In the genomic region with DNA sequence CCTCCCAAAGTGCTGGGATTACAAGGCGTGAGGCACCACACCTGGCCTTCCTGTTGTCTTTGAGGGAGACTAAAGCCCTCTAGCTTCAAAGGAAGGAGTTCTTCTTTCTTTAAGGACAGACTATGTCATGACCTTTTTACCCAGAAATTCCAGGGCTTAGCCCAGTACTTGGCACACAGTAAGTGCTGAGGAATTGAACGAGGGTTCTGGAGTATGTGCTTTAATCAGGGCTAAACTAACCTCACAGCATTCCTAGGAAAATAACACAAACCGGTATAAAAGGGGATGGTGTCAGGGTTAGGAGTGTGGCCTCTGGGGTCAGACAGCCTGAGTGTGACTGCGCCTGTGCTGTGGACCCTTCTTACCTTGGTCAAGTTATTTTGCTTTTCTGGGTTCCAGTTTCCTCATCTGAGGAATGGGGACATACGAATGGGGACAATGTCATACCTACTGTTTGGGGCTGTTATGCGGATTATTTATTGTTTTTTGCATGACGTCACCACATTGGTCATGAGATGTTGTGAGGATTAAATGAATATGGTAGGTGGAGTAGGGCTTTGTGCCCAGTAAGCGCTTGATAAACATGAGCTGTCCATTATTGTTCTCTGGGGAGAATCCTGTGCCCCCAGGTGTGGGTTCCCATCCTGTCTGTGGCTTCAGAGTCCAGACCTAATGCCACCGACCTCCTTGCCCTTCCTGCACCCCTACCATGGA, we compare ENCODE assay signal across 21 cellular contexts. TPM values are rescaled to one million over a fixed set of nuclear protein-coding genes. Genes with fewer than 3 reads are reported as not detected.
DNase-seq lines count a peak whose midpoint lies in the region; ATAC-seq and TF ChIP-seq lines count a peak whose summit lies in the region.
"Had no signal": no experiment of that assay in that cellular context is flagged by ENCODE, and none has a peak within 500 bp of the region (broad histone marks: within the 10 kb centered on the region; RNA-seq: fewer than 3 reads in every experiment).

No MANE protein-coding gene starts in this region.

- WGBS in prostate gland = 93% methylated on average over 9 of the region's 9 CpGs

- H3K4me1 ChIP-seq in prostate gland (replicated peaks) = no peaks in the 10 kb centered on the region
- H3K4me1 ChIP-seq: Caco-2 had no signal

- no peak overlapping the region for H3K27ac ChIP-seq in prostate gland

- peak overlapping the region; percentile 72 for H3K27ac Mint-ChIP-seq in activated CD4-positive, alpha-beta T cell treated with anti-CD3 and anti-CD28 coated beads, Interleukin-2, amount 10 ng/mL, durations not matched to agents 24 days and 14 days
- peak overlapping the region; percentile 51 for H3K27ac Mint-ChIP-seq in stimulated activated effector memory CD8-positive, alpha-beta T cell treated with anti-CD3 and anti-CD28 coated beads, Interleukin-12 subunit alpha, Interleukin-12 subunit beta, amount 100 ng/mL, for 72 hours
- H3K27ac Mint-ChIP-seq: CD4-positive, alpha-beta T cell had no signal

- H3K9me3 Mint-ChIP-seq in activated CD4-positive, alpha-beta T cell treated with anti-CD3 and anti-CD28 coated beads, Interleukin-2, amount 10 ng/mL, durations not matched to agents 24 days and 14 days = no peaks in the 10 kb centered on the region
- H3K9me3 Mint-ChIP-seq in stimulated activated effector memory CD8-positive, alpha-beta T cell treated with anti-CD3 and anti-CD28 coated beads, Interleukin-12 subunit alpha, Interleukin-12 subunit beta, amount 100 ng/mL, for 72 hours = no peaks in the 10 kb centered on the region
- H3K9me3 Mint-ChIP-seq: CD4-positive, alpha-beta T cell had no signal

- no peak for TF ChIP-seq POLR2A in prostate gland (IDR thresholded peaks at IDR 0.05)

- no peaks in the 10 kb centered on the region for H3K36me3 ChIP-seq in prostate gland

- no peak for DNase-seq in activated CD4-positive, alpha-beta T cell treated with anti-CD3 and anti-CD28 coated beads, Interleukin-2, amount 10 ng/mL, durations not matched to agents 24 days and 14 days
- DNase-seq in activated CD4-positive, alpha-beta T cell treated with anti-CD3 and anti-CD28 coated beads, Interleukin-2, amount 50 U/mL, for 4 hours = no peak
- DNase-seq in NCI-H69 (lab: John Stamatoyannopoulos, UW) (peak; percentile 13), EL (no peak), prostate gland (ENCODE audit: low spot score) (no peak), inferior parietal cortex (ENCODE audit: extremely low spot score) (no peak)
- no peak for DNase-seq in stimulated activated effector memory CD8-positive, alpha-beta T cell treated with anti-CD3 and anti-CD28 coated beads, Interleukin-12 subunit alpha, Interleukin-12 subunit beta, amount 100 ng/mL, for 72 hours (ENCODE audit: low spot score in 2 of 2)
- DNase-seq: 8988T; Caco-2; CD4-positive, alpha-beta T cell; GF-D8; HCEC 1CT; KG1; MV-4-11; NCI-H187; NCI-H2107; NCI-H510A treated with DMSO at 0.1 percent for 48 hours; NCI-H82; OCI-M1; SHP77 treated with DMSO at 0.1 percent for 48 hours had no signal

- H3K4me3 ChIP-seq in prostate gland = no peak overlapping the region

- H3K4me3 Mint-ChIP-seq in activated CD4-positive, alpha-beta T cell treated with anti-CD3 and anti-CD28 coated beads, Interleukin-2, amount 10 ng/mL, durations not matched to agents 24 days and 14 days = no peak overlapping the region
- no peak overlapping the region for H3K4me3 Mint-ChIP-seq in stimulated activated effector memory CD8-positive, alpha-beta T cell treated with anti-CD3 and anti-CD28 coated beads, Interleukin-12 subunit alpha, Interleukin-12 subunit beta, amount 100 ng/mL, for 72 hours
- H3K4me3 Mint-ChIP-seq: CD4-positive, alpha-beta T cell had no signal

- H3K27me3 Mint-ChIP-seq in activated CD4-positive, alpha-beta T cell treated with anti-CD3 and anti-CD28 coated beads, Interleukin-2, amount 10 ng/mL, durations not matched to agents 24 days and 14 days = peaks cover 1% of the 10 kb centered on the region
- H3K27me3 Mint-ChIP-seq: CD4-positive, alpha-beta T cell had no signal

- no peak for TF ChIP-seq CTCF in prostate gland (IDR thresholded peaks at IDR 0.05)

- intact Hi-C loops in activated CD4-positive, alpha-beta T cell treated with anti-CD3 and anti-CD28 coated beads, Interleukin-2, amount 10 ng/mL, durations not matched to agents 24 days and 14 days (cut with micrococcal nuclease) = loop anchor here (10.0 kb wide), 1 partner anchor 567 kb away; the partner anchor contains the start of gene NLK
- intact Hi-C loops in prostate gland (cut with DNase I) = no loop called here

- no peaks in the 10 kb centered on the region for H3K27me3 ChIP-seq in prostate gland (replicated peaks; ENCODE audit: insufficient read depth)

- H3K9me3 ChIP-seq in prostate gland = no peaks in the 10 kb centered on the region
- H3K9me3 ChIP-seq: Caco-2 had no signal

- ATAC-seq in esophagus mucosa = peak; percentile 20
- no peak for ATAC-seq in stimulated activated effector memory CD8-positive, alpha-beta T cell treated with anti-CD3 and anti-CD28 coated beads, Interleukin-12 subunit alpha, Interleukin-12 subunit beta, amount 100 ng/mL, for 72 hours

- peaks cover 17% of the 10 kb centered on the region for H3K36me3 Mint-ChIP-seq in activated CD4-positive, alpha-beta T cell treated with anti-CD3 and anti-CD28 coated beads, Interleukin-2, amount 10 ng/mL, durations not matched to agents 24 days and 14 days (ENCODE audit: low read depth)
- H3K36me3 Mint-ChIP-seq in stimulated activated effector memory CD8-positive, alpha-beta T cell treated with anti-CD3 and anti-CD28 coated beads, Interleukin-12 subunit alpha, Interleukin-12 subunit beta, amount 100 ng/mL, for 72 hours = peaks cover 15% of the 10 kb centered on the region

- peaks cover 91% of the 10 kb centered on the region for H3K4me1 Mint-ChIP-seq in activated CD4-positive, alpha-beta T cell treated with anti-CD3 and anti-CD28 coated beads, Interleukin-2, amount 10 ng/mL, durations not matched to agents 24 days and 14 days
- peaks cover 77% of the 10 kb centered on the region for H3K4me1 Mint-ChIP-seq in stimulated activated effector memory CD8-positive, alpha-beta T cell treated with anti-CD3 and anti-CD28 coated beads, Interleukin-12 subunit alpha, Interleukin-12 subunit beta, amount 100 ng/mL, for 72 hours

RNA-seq across cellular contexts. Expression of gene KSR1, which starts 21.9 kb away (rescaled TPM):
- total RNA-seq in activated CD4-positive, alpha-beta T cell treated with anti-CD3 and anti-CD28 coated beads, Interleukin-2, amount 10 ng/mL, durations not matched to agents 24 days and 14 days = 104 TPM in 2 replicates
- 31.0 TPM for total RNA-seq in esophagus mucosa
- 10 to 100 TPM; 11.5 to 23.7 TPM for total RNA-seq in prostate gland
